ENCODE assay signal across 20 cellular contexts in the genomic region with DNA sequence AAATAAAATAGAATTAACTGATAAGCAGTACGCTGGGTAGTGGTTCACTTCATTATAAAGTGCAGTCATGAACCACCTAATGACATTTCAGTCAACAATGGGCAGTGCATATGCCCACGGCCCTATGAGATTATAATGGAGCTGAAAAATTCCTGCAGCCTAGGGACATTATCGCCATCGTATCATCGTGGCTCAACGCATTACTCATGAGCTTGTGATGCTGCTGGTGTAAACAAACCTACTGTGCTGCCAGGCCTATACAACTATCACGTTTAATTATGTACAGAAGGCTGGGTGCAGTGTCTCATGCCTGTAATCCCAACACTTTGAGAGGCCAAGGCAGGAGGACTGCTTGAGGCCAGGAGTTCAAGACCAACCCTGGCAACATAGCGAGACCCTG.
DNase-seq lines count a peak whose midpoint lies in the region; ATAC-seq and TF ChIP-seq lines count a peak whose summit lies in the region.
"Had no signal": no experiment of that assay in that cellular context is flagged by ENCODE, and none has a peak within 500 bp of the region (broad histone marks: within the 10 kb centered on the region; RNA-seq: fewer than 3 reads in every experiment).

No MANE protein-coding gene starts in this region.

- no peaks in the 10 kb centered on the region for H3K27me3 ChIP-seq in SJSA1 (replicated peaks)
- H3K27me3 ChIP-seq: BLaER1, Peyer's patch had no signal

- no peak for TF ChIP-seq CTCF in HFFc6 (IDR thresholded peaks at IDR 0.05)
- TF ChIP-seq CTCF in fibroblast of mammary gland (conservative IDR thresholded peaks at IDR 0.05; ENCODE audit: control insufficient read depth, insufficient read depth, low read depth, low read length), result no peak

- H3K4me1 ChIP-seq in SJSA1 (replicated peaks), result peaks cover 9% of the 10 kb centered on the region
- H3K4me1 ChIP-seq: BLaER1 had no signal

- no peak overlapping the region for H3K4me3 Mint-ChIP-seq in HFFc6
- H3K4me3 Mint-ChIP-seq: CD8-positive, alpha-beta T cell had no signal

- H3K4me3 ChIP-seq in SJSA1 (no peak overlapping the region), fibroblast of mammary gland (ENCODE audit: control insufficient read depth, low read depth, low read length) (no peak overlapping the region)
- H3K4me3 ChIP-seq: BLaER1, Peyer's patch had no signal

- H3K4me1 Mint-ChIP-seq in HFFc6 (ENCODE audit: low read depth), result peaks cover 15% of the 10 kb centered on the region

- no peak overlapping the region for H3K27ac ChIP-seq in SJSA1
- H3K27ac ChIP-seq: BLaER1, HL-60, Peyer's patch had no signal

- H3K36me3 Mint-ChIP-seq in HFFc6 (ENCODE audit: low read depth), result no peaks in the 10 kb centered on the region; the same call in 1 of the 2 replicates
- no peaks in the 10 kb centered on the region for H3K36me3 Mint-ChIP-seq in activated naive CD4-positive, alpha-beta T cell treated with anti-CD3 and anti-CD28 coated beads, Interleukin-2, amount 50 U/mL, for 72 hours
- H3K36me3 Mint-ChIP-seq: CD8-positive, alpha-beta T cell had no signal

- no peak overlapping the region for H3K27ac Mint-ChIP-seq in HFFc6
- no peak overlapping the region for H3K27ac Mint-ChIP-seq in activated naive CD4-positive, alpha-beta T cell treated with anti-CD3 and anti-CD28 coated beads, Interleukin-2, amount 50 U/mL, for 72 hours
- H3K27ac Mint-ChIP-seq: CD8-positive, alpha-beta T cell had no signal

- no peak for ATAC-seq in activated naive CD4-positive, alpha-beta T cell treated with anti-CD3 and anti-CD28 coated beads, Interleukin-2, amount 50 U/mL, for 72 hours
- no peak for ATAC-seq in GM21717 (IDR thresholded peaks at IDR 0.05; ENCODE audit: unreplicated experiment)
- ATAC-seq: CD8-positive, alpha-beta T cell; SK-N-SH treated with all-trans-retinoic acid at 6 μM for 48 hours had no signal

- peaks cover 3% of the 10 kb centered on the region; the same call in 1 of the 2 replicates for H3K27me3 Mint-ChIP-seq in HFFc6 (ENCODE audit: insufficient read depth)

- no peaks in the 10 kb centered on the region for H3K36me3 ChIP-seq in SJSA1
- H3K36me3 ChIP-seq: Peyer's patch had no signal

- no peaks in the 10 kb centered on the region for H3K9me3 ChIP-seq in SJSA1 (replicated peaks)
- H3K9me3 ChIP-seq: BLaER1, Peyer's patch had no signal

- no peaks in the 10 kb centered on the region for H3K9me3 Mint-ChIP-seq in HFFc6
- H3K9me3 Mint-ChIP-seq in activated naive CD4-positive, alpha-beta T cell treated with anti-CD3 and anti-CD28 coated beads, Interleukin-2, amount 50 U/mL, for 72 hours, result peaks cover 0 to 3% of the 10 kb centered on the region in 2 donors

- DNase-seq in A172 (ENCODE audit: low spot score) (peak; percentile 56), HFFc6 (peak; percentile 43), SJSA1 (ENCODE audit: low read depth in 1 of 2, low spot score in 2 of 2) (peak; percentile 74), fibroblast of mammary gland (ENCODE audit: low read depth) (peak; percentile 7), dedifferentiated amniotic fluid mesenchymal stem cell (ENCODE audit: extremely low spot score) (no peak), NCI-H1436 (lab: John Stamatoyannopoulos, UW) (no peak)
- no peak for DNase-seq in activated naive CD4-positive, alpha-beta T cell treated with anti-CD3 and anti-CD28 coated beads, Interleukin-2, amount 50 U/mL, for 72 hours (ENCODE audit: low spot score in 2 of 2)
- DNase-seq: CD8-positive, alpha-beta T cell; DND-41; GOT3; NCI-H1417 treated with DMSO at 0.1 percent for 48 hours; NCI-H2029; NCI-H2171; NCI-H446 treated with DMSO at 0.1 percent for 48 hours; Peyer's patch; SHP77 had no signal

Comparison
In these comparisons a context has a peak if more than half of its experiments do, and no peak if none do; other contexts are left out.
1. DNase-seq: peak in A172 (single experiment), HFFc6 (single experiment), SJSA1 (2 of 2) and fibroblast of mammary gland (single experiment); none in activated naive CD4-positive, alpha-beta T cell treated with anti-CD3 and anti-CD28 coated beads, Interleukin-2, amount 50 U/mL, for 72 hours (0 of 2), dedifferentiated amniotic fluid mesenchymal stem cell (single experiment) and NCI-H1436 (single experiment).